Comparison of ENCODE assay signal across 12 cellular contexts in genomic region chr9:89755835-89756234, GRCh38.
DNase-seq lines count a peak whose midpoint lies in the region; ATAC-seq and TF ChIP-seq lines count a peak whose summit lies in the region.
"Had no signal": no experiment of that assay in that cellular context is flagged by ENCODE, and none has a peak within 500 bp of the region (broad histone marks: within the 10 kb centered on the region; RNA-seq: fewer than 3 reads in every experiment).

No MANE protein-coding gene starts in this region.

- H3K4me1 ChIP-seq in effector memory CD4-positive, alpha-beta T cell (ENCODE audit: control insufficient read depth, insufficient read depth, low read length, poor library complexity, severe bottlenecking): no peaks in the 10 kb centered on the region
- peaks cover 0 to 9% (median 0%) of the 10 kb centered on the region in 3 donors for H3K4me1 ChIP-seq in esophagus squamous epithelium

- intact Hi-C loops in esophagus squamous epithelium (cut with DNase I): no loop called here

- no peaks in the 10 kb centered on the region for H3K36me3 ChIP-seq in effector memory CD4-positive, alpha-beta T cell (ENCODE audit: control insufficient read depth, insufficient read depth, low read length)
- no peaks in the 10 kb centered on the region for H3K36me3 ChIP-seq in esophagus squamous epithelium
- H3K36me3 ChIP-seq: suprapubic skin had no signal

- no peak overlapping the region for H3K4me3 ChIP-seq in effector memory CD4-positive, alpha-beta T cell (ENCODE audit: insufficient read depth, low read depth, low read length, poor library complexity, severe bottlenecking)
- H3K4me3 ChIP-seq in esophagus squamous epithelium: no peak overlapping the region
- H3K4me3 ChIP-seq: suprapubic skin had no signal

- TF ChIP-seq POLR2A in esophagus squamous epithelium (IDR thresholded peaks at IDR 0.05): no peak

- H3K27ac ChIP-seq in effector memory CD4-positive, alpha-beta T cell (ENCODE audit: insufficient read depth, low read length, poor library complexity, severe bottlenecking): no peak overlapping the region
- no peak overlapping the region for H3K27ac ChIP-seq in esophagus squamous epithelium
- H3K27ac ChIP-seq: suprapubic skin had no signal

- no peaks in the 10 kb centered on the region for H3K27me3 ChIP-seq in effector memory CD4-positive, alpha-beta T cell (replicated peaks; ENCODE audit: control insufficient read depth, insufficient read depth, low read length, poor library complexity, severe bottlenecking)
- H3K27me3 ChIP-seq in esophagus squamous epithelium: peaks cover 0 to 5% (median 0%) of the 10 kb centered on the region in 4 donors
- H3K27me3 ChIP-seq: suprapubic skin had no signal

- no peak for TF ChIP-seq CTCF in esophagus squamous epithelium (IDR thresholded peaks at IDR 0.05)

- no peak for ATAC-seq in GM19452 (IDR thresholded peaks at IDR 0.05; ENCODE audit: unreplicated experiment)

- DNase-seq in DMS153 (lab: John Stamatoyannopoulos, UW) (peak; percentile 69), NCI-H128 (lab: John Stamatoyannopoulos, UW; ENCODE audit: unreplicated experiment) (peak; percentile 55), astrocyte of the hippocampus (ENCODE audit: low read depth, low spot score) (peak; percentile 84), kidney tubule cell (ENCODE audit: low spot score) (peak; percentile 72), esophagus squamous epithelium (lab: John Stamatoyannopoulos, UW) (no peak)
- no peak for DNase-seq in activated T-cell treated with anti-CD3 and anti-CD28 coated beads, Interleukin-2, amount 50 U/mL, for 1 hour
- no peak for DNase-seq in effector memory CD4-positive, alpha-beta T cell
- DNase-seq: CD4-positive, alpha-beta T cell; KG1; NCI-H526 had no signal

- 57 to 65% methylated on average over 8 to 9 of the region's 9 CpGs for WGBS in esophagus squamous epithelium, 2 donors

- no peaks in the 10 kb centered on the region for H3K9me3 ChIP-seq in effector memory CD4-positive, alpha-beta T cell (ENCODE audit: control insufficient read depth, low read length)
- no peaks in the 10 kb centered on the region for H3K9me3 ChIP-seq in esophagus squamous epithelium
- H3K9me3 ChIP-seq: suprapubic skin had no signal

Comparison
In these comparisons a context has a peak if more than half of its experiments do, and no peak if none do; other contexts are left out.
1. DNase-seq: peak in DMS153 (single experiment), NCI-H128 (single experiment), astrocyte of the hippocampus (single experiment) and kidney tubule cell (single experiment); none in activated T-cell treated with anti-CD3 and anti-CD28 coated beads, Interleukin-2, amount 50 U/mL, for 1 hour (single experiment), effector memory CD4-positive, alpha-beta T cell (0 of 3) and esophagus squamous epithelium (single experiment).